ENCODE assay signal across 8 cellular contexts in the genomic region with DNA sequence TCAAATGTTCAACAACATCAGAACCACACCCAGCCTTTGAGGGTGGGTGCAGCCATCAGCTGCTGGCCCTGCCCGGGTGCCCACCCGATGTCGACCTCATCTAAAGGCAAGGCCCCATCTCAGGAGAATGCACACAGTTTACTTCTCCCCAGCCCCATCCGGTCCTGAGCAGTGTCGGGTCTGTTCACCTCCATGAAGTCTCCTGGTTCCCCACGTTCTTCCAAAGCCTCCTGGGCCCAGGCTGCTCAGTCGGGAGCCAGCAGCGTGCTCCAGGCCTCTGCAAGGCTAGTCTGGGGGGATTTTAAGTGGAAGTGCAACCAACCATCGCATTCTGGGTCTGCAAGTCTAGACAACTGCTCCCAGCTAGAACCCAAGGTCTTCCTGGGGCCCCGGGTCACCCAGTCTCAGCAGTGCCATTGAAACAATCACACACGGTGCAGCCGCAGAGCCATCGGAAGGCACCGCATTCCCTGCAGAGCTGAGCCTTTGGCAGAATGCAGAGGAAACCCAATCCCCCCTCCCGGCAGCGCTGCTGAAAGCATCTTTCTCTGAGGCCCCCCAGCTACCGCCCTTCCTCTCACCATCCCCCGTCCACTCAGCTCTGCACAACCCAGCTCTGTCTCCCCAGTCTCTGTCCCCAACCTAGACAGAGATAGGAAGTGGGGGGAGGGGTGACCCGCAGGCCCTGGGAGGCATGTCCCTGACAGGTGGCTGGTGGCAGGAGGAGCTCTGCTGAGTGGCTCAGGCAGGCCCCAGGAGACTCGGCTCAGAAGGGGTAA. TPM values are rescaled to one million over a fixed set of nuclear protein-coding genes. Genes with fewer than 3 reads are reported as not detected.
DNase-seq lines count a peak whose midpoint lies in the region; ATAC-seq and TF ChIP-seq lines count a peak whose summit lies in the region.

No MANE protein-coding gene starts in this region.

- H3K9me3 ChIP-seq in MM.1S (replicated peaks; ENCODE audit: insufficient read depth, low read length) (no peaks in the 10 kb centered on the region), testis (no peaks in the 10 kb centered on the region)

- no peak overlapping the region for H2AFZ ChIP-seq in MM.1S (ENCODE audit: low read length)

- H3K4me3 ChIP-seq in GM08714 (ENCODE audit: low read length) (peak overlapping the region; percentile 15; the same call in 1 of the 2 replicates), MM.1S (ENCODE audit: low read length) (no peak overlapping the region), testis (no peak overlapping the region)

- H3F3A ChIP-seq in MM.1S (ENCODE audit: insufficient read depth, low read length) = no peaks in the 10 kb centered on the region

- peak overlapping the region; percentile 41 for H3K4me2 ChIP-seq in MM.1S (ENCODE audit: low read depth, low read length)

- WGBS in testis, 2 donors = 60 to 62% methylated on average over 14 to 20 of the region's 20 CpGs

- no peak for TF ChIP-seq POLR2A in testis (IDR thresholded peaks at IDR 0.05)

- no peak overlapping the region for H3K9ac ChIP-seq in MM.1S (ENCODE audit: low read length)

- peaks cover 5% of the 10 kb centered on the region for H3K4me1 ChIP-seq in MM.1S (ENCODE audit: low read length)
- H3K4me1 ChIP-seq in testis = no peaks in the 10 kb centered on the region

- H3K9me2 ChIP-seq in MM.1S (replicated peaks; ENCODE audit: insufficient read depth, low read length) = no peaks in the 10 kb centered on the region

- DNase-seq in MM.1S = peak; percentile 72
- DNase-seq in left ventricle myocardium superior = peak; percentile 23
- no peak for DNase-seq in pons (ENCODE audit: low spot score)
- DNase-seq in testis = no peak
- no peak for DNase-seq in cerebellar nuclear complex (lab: John Stamatoyannopoulos, UW)

- H3K27ac ChIP-seq in MM.1S (ENCODE audit: low read length) (no peak overlapping the region), testis (no peak overlapping the region)

- ATAC-seq in GM19467 (IDR thresholded peaks at IDR 0.05; ENCODE audit: unreplicated experiment) (peak; percentile 69), left ventricle myocardium superior (peak; percentile 43), HG03439 (IDR thresholded peaks at IDR 0.05; ENCODE audit: unreplicated experiment) (no peak)

- intact Hi-C loops in left ventricle myocardium superior (cut with micrococcal nuclease) = no loop called here
- intact Hi-C loops in testis (cut with DNase I; ENCODE audit: low total_unique reads) = no loop called here

- H3K36me3 ChIP-seq in MM.1S (replicated peaks; ENCODE audit: insufficient read depth, low read length) (no peaks in the 10 kb centered on the region), testis (ENCODE audit: low read depth, missing control alignments) (no peaks in the 10 kb centered on the region)

- H4K20me1 ChIP-seq in MM.1S (ENCODE audit: insufficient read depth, low read length) = no peaks in the 10 kb centered on the region

- H3K27me3 ChIP-seq in MM.1S (replicated peaks; ENCODE audit: insufficient read depth, low read length) (no peaks in the 10 kb centered on the region), testis (no peaks in the 10 kb centered on the region)

- no peaks in the 10 kb centered on the region for H3K79me2 ChIP-seq in MM.1S (ENCODE audit: low read length)

- TF ChIP-seq CTCF in MM.1S (IDR thresholded peaks at IDR 0.05; ENCODE audit: low read length) (no peak), testis (IDR thresholded peaks at IDR 0.05) (no peak)

RNA-seq across cellular contexts. Expression of gene ESPNL, which starts 8.5 kb away (rescaled TPM):
- total RNA-seq in left ventricle myocardium superior (not detected), testis (1 to 10 TPM; 2.8 to 7.5 TPM)
- polyA plus RNA-seq in testis (ENCODE audit: insufficient read depth, low read depth, low replicate concordance) = 2.1 TPM

RNA-seq across cellular contexts. Expression of gene KLHL30, which starts 29.9 kb away (rescaled TPM):
- 22.0 TPM for total RNA-seq in left ventricle myocardium superior
- under 1 TPM; 0.16 to 0.37 TPM for total RNA-seq in testis
- 0.29 TPM for polyA plus RNA-seq in testis (ENCODE audit: insufficient read depth, low read depth, low replicate concordance)

RNA-seq across cellular contexts. Expression of gene SCLY, which starts 47.8 kb away (rescaled TPM):
- total RNA-seq in left ventricle myocardium superior = 14.7 TPM
- total RNA-seq in testis = 10 to 100 TPM; 19.6 to 40.2 TPM
- polyA plus RNA-seq in testis (ENCODE audit: insufficient read depth, low read depth, low replicate concordance) = 24.6 TPM

RNA-seq across cellular contexts. Expression of gene ERFE, which starts 50.2 kb away (rescaled TPM):
- not detected for total RNA-seq in left ventricle myocardium superior
- total RNA-seq in testis = 10 to 100 TPM in 1 of 2 donors, 1 to 10 TPM in 1; 9.5 to 23.1 TPM
- polyA plus RNA-seq in testis (ENCODE audit: insufficient read depth, low read depth, low replicate concordance) = 31.0 TPM

Comparison
In these comparisons a context has a peak if more than half of its experiments do, and no peak if none do; other contexts are left out.
1. DNase-seq: peak in MM.1S (single experiment) and left ventricle myocardium superior (single experiment); none in pons (single experiment), testis (single experiment) and cerebellar nuclear complex (0 of 2).
2. RNA of gene KLHL30, which starts 29.9 kb away (total RNA-seq): 22.0 TPM in left ventricle myocardium superior (single experiment); 0.16 to 0.37 TPM in testis; every median in the first group is over 10 times any median in the second.